10 cellular contexts compared by ENCODE assay signal in the genomic region with DNA sequence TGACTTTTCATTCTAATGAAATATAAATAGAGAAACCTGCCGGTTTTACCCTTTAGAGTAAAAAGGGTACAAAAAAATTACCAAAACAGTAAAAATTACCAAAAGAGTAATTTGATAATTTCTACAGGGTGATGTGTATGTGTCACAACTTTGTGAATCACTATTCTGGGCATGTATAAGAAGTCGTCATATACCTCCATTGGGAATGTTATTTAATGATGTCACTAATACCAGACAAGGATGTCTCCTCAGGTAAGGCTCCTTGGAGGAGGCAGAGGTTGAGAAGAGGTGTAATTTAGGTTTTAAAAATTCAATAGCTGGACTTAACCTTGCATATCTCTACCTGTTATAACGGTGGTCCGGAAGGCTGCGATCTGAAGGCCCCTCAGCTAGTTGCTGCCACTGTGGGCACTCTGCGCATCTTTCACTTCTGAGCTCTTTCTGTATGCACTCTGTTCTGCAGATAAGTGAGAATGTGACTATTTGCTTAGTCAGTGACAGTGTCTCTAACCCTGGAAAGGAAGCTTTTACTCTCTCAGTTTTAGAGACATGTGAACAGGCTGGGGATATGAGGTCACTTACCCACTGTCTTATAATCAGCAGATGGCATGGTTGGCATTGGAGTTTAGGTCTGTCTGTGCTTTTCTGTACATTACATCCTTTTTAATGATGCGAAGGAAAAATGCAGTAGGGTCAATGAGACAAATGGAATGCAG. TPM values are rescaled to one million over a fixed set of nuclear protein-coding genes. Genes with fewer than 3 reads are reported as not detected.
A peak's percentile ranks its signal among the peaks of the same experiment; 100 is the strongest.
DNase-seq lines count a peak whose midpoint lies in the region; ATAC-seq and TF ChIP-seq lines count a peak whose summit lies in the region.
"Had no signal": no experiment of that assay in that cellular context is flagged by ENCODE, and none has a peak within 500 bp of the region (broad histone marks: within the 10 kb centered on the region; RNA-seq: fewer than 3 reads in every experiment).

No MANE protein-coding gene starts in this region.

- peaks cover 39% of the 10 kb centered on the region for H3K27me3 Mint-ChIP-seq in mesothelial cell of epicardium (ENCODE audit: low read depth)

- peak; percentile 49 to 63 for ATAC-seq in activated naive CD4-positive, alpha-beta T cell treated with anti-CD3 and anti-CD28 coated beads, Interleukin-2, amount 50 U/mL, for 72 hours

- H3K36me3 Mint-ChIP-seq in activated naive CD4-positive, alpha-beta T cell treated with anti-CD3 and anti-CD28 coated beads, Interleukin-2, amount 50 U/mL, for 72 hours, result peaks cover 0 to 7% of the 10 kb centered on the region in 2 donors
- H3K36me3 Mint-ChIP-seq in mesothelial cell of epicardium, result peaks cover 2% of the 10 kb centered on the region

- no peaks in the 10 kb centered on the region for H3K9me3 Mint-ChIP-seq in activated naive CD4-positive, alpha-beta T cell treated with anti-CD3 and anti-CD28 coated beads, Interleukin-2, amount 50 U/mL, for 72 hours
- no peaks in the 10 kb centered on the region for H3K9me3 Mint-ChIP-seq in mesothelial cell of epicardium

- no peak for TF ChIP-seq CTCF in mesothelial cell of epicardium (IDR thresholded peaks at IDR 0.05; ENCODE audit: unreplicated experiment)

- peak overlapping the region; percentile 75 for H3K4me3 Mint-ChIP-seq in mesothelial cell of epicardium

- H3K27ac Mint-ChIP-seq in activated naive CD4-positive, alpha-beta T cell treated with anti-CD3 and anti-CD28 coated beads, Interleukin-2, amount 50 U/mL, for 72 hours, result peak overlapping the region in 1 of 2 donors; percentile 70
- H3K27ac Mint-ChIP-seq in mesothelial cell of epicardium, result no peak overlapping the region

- H3K4me1 Mint-ChIP-seq in mesothelial cell of epicardium, result peaks cover 23% of the 10 kb centered on the region

- DNase-seq in CD1c-positive myeloid dendritic cell (ENCODE audit: extremely low spot score) (peak; percentile 28), ELR (ENCODE audit: low read depth) (peak; percentile 51), mesothelial cell of epicardium (ENCODE audit: low spot score in 2 of 2, unreplicated experiment in 2 of 2) (no peak), GM19240 (ENCODE audit: insufficient read length, low spot score) (no peak), NOMO-1 treated with dmso at 0.1 percent for 144 hours (lab: John Stamatoyannopoulos, UW; ENCODE audit: unreplicated experiment) (no peak), SIG-M5 (lab: John Stamatoyannopoulos, UW) (no peak)
- DNase-seq in activated naive CD4-positive, alpha-beta T cell treated with anti-CD3 and anti-CD28 coated beads, Interleukin-2, amount 50 U/mL, for 72 hours (ENCODE audit: low spot score in 2 of 2), result no peak
- DNase-seq in central memory CD4-positive, alpha-beta T cell, result no peak
- DNase-seq: NCI-H1105, NCI-H774 had no signal

RNA-seq across cellular contexts. Expression of gene NCR3LG1, which starts 1.0 kb away (rescaled TPM):
- total RNA-seq in activated naive CD4-positive, alpha-beta T cell treated with anti-CD3 and anti-CD28 coated beads, Interleukin-2, amount 50 U/mL, for 72 hours, result 1 to 10 TPM in 1 of 2 donors, under 1 TPM in 1; 0.54 to 2.7 TPM
- total RNA-seq in mesothelial cell of epicardium, result 4.8 to 5.6 TPM (median 4.9 TPM) in 3 replicates

RNA-seq across cellular contexts. Expression of gene KCNJ11, which starts 37.8 kb away (rescaled TPM):
- under 1 TPM in 1 of 2 donors, not detected in 1; 0.43 TPM for total RNA-seq in activated naive CD4-positive, alpha-beta T cell treated with anti-CD3 and anti-CD28 coated beads, Interleukin-2, amount 50 U/mL, for 72 hours
- 2.0 to 3.0 TPM (median 2.1 TPM) in 3 replicates for total RNA-seq in mesothelial cell of epicardium

Comparison
In these comparisons a context has a peak if more than half of its experiments do, and no peak if none do; other contexts are left out.
1. DNase-seq: peak in CD1c-positive myeloid dendritic cell (single experiment) and ELR (single experiment); none in activated naive CD4-positive, alpha-beta T cell treated with anti-CD3 and anti-CD28 coated beads, Interleukin-2, amount 50 U/mL, for 72 hours (0 of 2), mesothelial cell of epicardium (0 of 2), GM19240 (single experiment), NOMO-1 treated with dmso at 0.1 percent for 144 hours (single experiment), SIG-M5 (single experiment) and central memory CD4-positive, alpha-beta T cell (single experiment).